In the genomic region with DNA sequence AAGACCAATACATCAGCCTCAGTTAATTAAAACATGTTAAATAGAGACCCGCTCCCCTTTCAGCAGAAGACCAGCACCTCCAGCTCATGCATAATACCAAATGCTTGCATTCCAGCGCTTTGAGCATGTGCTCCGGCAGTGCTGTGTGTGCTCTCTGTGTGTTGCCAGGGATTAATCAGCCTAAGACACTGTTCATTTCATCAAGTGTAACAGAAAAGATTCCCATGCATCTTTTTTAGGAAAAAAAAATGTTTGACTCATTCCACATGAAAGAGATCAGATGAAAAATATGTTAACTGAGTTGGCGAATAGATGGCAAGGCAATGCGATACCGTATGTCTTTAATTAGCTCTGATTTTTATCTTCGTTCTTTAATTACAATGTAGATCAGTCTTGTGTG, we compare ENCODE assay signal across 1 cellular context.
A peak's percentile ranks its signal among the peaks of the same experiment; 100 is the strongest.
TF ChIP-seq lines count a peak whose summit lies in the region.

No MANE protein-coding gene starts in this region.

TF ChIP-seq in IMR-90, 13 proteins besides CTCF, POLR2A, EP300 and RAD21:
- TF ChIP-seq RFX5 (IDR thresholded peaks at IDR 0.05; ENCODE audit: low read depth, low read length) (no peak), BHLHE40 (IDR thresholded peaks at IDR 0.05; ENCODE audit: low read depth, low read length) (peak; percentile 63; the same call in 1 of the 2 replicates), MXI1 (IDR thresholded peaks at IDR 0.05; ENCODE audit: borderline replicate concordance, low read depth, low read length) (peak; percentile 47; the same call in 1 of the 2 replicates)
